ENCODE assay signal across 26 cellular contexts in genomic region chr7:91109200-91109599, GRCh38.
"Had no signal": no experiment of that assay in that cellular context is flagged by ENCODE, and none has a peak within 500 bp of the region (broad histone marks: within the 10 kb centered on the region; RNA-seq: fewer than 3 reads in every experiment).

No MANE protein-coding gene starts in this region.

- FAIRE-seq: keratinocyte had no signal

- H3K4me1 Mint-ChIP-seq: naive thymus-derived CD4-positive, alpha-beta T cell had no signal

- H3K9me3 Mint-ChIP-seq: dendritic cell treated with granulocyte-macrophage colony-stimulating factor and Interleukin-4, amounts not matched to agents 40 ng/mL and 50 ng/mL, for 4 days; effector memory CD8-positive, alpha-beta T cell; endodermal cell; naive thymus-derived CD4-positive, alpha-beta T cell had no signal

- H3K27ac ChIP-seq: colonic mucosa, epithelial cell of prostate, esophagus squamous epithelium, gastrocnemius medialis, heart right ventricle, left lung, lower lobe of right lung had no signal

- H3K36me3 Mint-ChIP-seq: naive thymus-derived CD4-positive, alpha-beta T cell had no signal

- H3K27me3 Mint-ChIP-seq: dendritic cell treated with granulocyte-macrophage colony-stimulating factor and Interleukin-4, amounts not matched to agents 40 ng/mL and 50 ng/mL, for 4 days; effector memory CD8-positive, alpha-beta T cell; naive thymus-derived CD4-positive, alpha-beta T cell had no signal

- ATAC-seq: effector memory CD8-positive, alpha-beta T cell; esophagus mucosa; gastrocnemius medialis; heart right ventricle; left cardiac atrium; left lung; left ventricle myocardium superior; lower lobe of right lung; mucosa of descending colon; naive thymus-derived CD4-positive, alpha-beta T cell had no signal

- H3K9me3 ChIP-seq: colonic mucosa, esophagus squamous epithelium, gastrocnemius medialis, left lung, lower lobe of right lung, mucosa of descending colon had no signal

- H3K4me3 ChIP-seq: colonic mucosa, esophagus squamous epithelium, gastrocnemius medialis, heart right ventricle, left lung, lower lobe of right lung, mucosa of descending colon had no signal

- H3K4me1 ChIP-seq: colonic mucosa, esophagus squamous epithelium, gastrocnemius medialis, left lung, lower lobe of right lung had no signal

- H3K4me3 Mint-ChIP-seq: dendritic cell treated with granulocyte-macrophage colony-stimulating factor and Interleukin-4, amounts not matched to agents 40 ng/mL and 50 ng/mL, for 4 days; effector memory CD8-positive, alpha-beta T cell; endodermal cell; mesothelial cell of epicardium; naive thymus-derived CD4-positive, alpha-beta T cell had no signal

- H3K27ac Mint-ChIP-seq: dendritic cell treated with granulocyte-macrophage colony-stimulating factor and Interleukin-4, amounts not matched to agents 40 ng/mL and 50 ng/mL, for 4 days; effector memory CD8-positive, alpha-beta T cell; endodermal cell; naive thymus-derived CD4-positive, alpha-beta T cell had no signal

- H3K36me3 ChIP-seq: colonic mucosa, esophagus squamous epithelium, left lung, lower lobe of right lung had no signal

- H3K27me3 ChIP-seq: colonic mucosa, esophagus squamous epithelium, gastrocnemius medialis, heart right ventricle, left lung had no signal

- DNase-seq: colonic mucosa; cortex of kidney; effector CD8-positive, alpha-beta T cell; effector memory CD8-positive, alpha-beta T cell; endodermal cell; erythroblast; esophagus squamous epithelium; foreskin fibroblast; foreskin melanocyte; gastrocnemius medialis; glutamatergic neuron; head of caudate nucleus; heart right ventricle; hippocampal formation; left cardiac atrium; left lung; left ventricle myocardium superior; lower lobe of right lung; mesenchymal stem cell; mucosa of descending colon; naive thymus-derived CD4-positive, alpha-beta T cell had no signal
